8 cellular contexts compared by ENCODE assay signal in genomic region chr5:95846554-95847260, GRCh38. TPM values are rescaled to one million over a fixed set of nuclear protein-coding genes. Genes with fewer than 3 reads are reported as not detected.
DNase-seq lines count a peak whose midpoint lies in the region; ATAC-seq and TF ChIP-seq lines count a peak whose summit lies in the region.

No MANE protein-coding gene starts in this region.

- TF ChIP-seq CTCF in GM06990 (IDR thresholded peaks at IDR 0.05; ENCODE audit: insufficient read depth, low read length, poor library complexity, severe bottlenecking) (peak; percentile 85), progenitor cell of endocrine pancreas (IDR thresholded peaks at IDR 0.05; ENCODE audit: unreplicated experiment) (peak; percentile 95)

- ATAC-seq in GM21825 (IDR thresholded peaks at IDR 0.05; ENCODE audit: unreplicated experiment): peak; percentile 48
- ATAC-seq in activated naive CD4-positive, alpha-beta T cell treated with anti-CD3 and anti-CD28 coated beads, Interleukin-2, amount 50 U/mL, for 72 hours: peak; percentile 21 to 36
- ATAC-seq in HG02571 (IDR thresholded peaks at IDR 0.05; ENCODE audit: unreplicated experiment): no peak

- H3K27me3 ChIP-seq in GM06990 (replicated peaks; ENCODE audit: control insufficient read depth, insufficient read depth, low read length): no peaks in the 10 kb centered on the region

- no peak overlapping the region for H3K4me3 ChIP-seq in GM06990 (replicated peaks; ENCODE audit: low read depth, low read length)

- H3K27me3 Mint-ChIP-seq in progenitor cell of endocrine pancreas: peaks cover 3% of the 10 kb centered on the region

- H3K36me3 ChIP-seq in GM06990 (ENCODE audit: control insufficient read depth, insufficient read depth, low read length): no peaks in the 10 kb centered on the region

- no peak overlapping the region for H3K4me3 Mint-ChIP-seq in progenitor cell of endocrine pancreas (ENCODE audit: low read depth)

- DNase-seq in GM06990 (ENCODE audit: extremely low read depth, insufficient read length) (no peak), M059J (ENCODE audit: low read depth) (peak; percentile 68), SKM-1 treated with dmso at 0.1 percent for 144 hours (lab: John Stamatoyannopoulos, UW; ENCODE audit: unreplicated experiment) (peak; percentile 80), glomerular visceral epithelial cell (ENCODE audit: extremely low spot score) (peak; percentile 81), progenitor cell of endocrine pancreas (ENCODE audit: low spot score, unreplicated experiment) (peak; percentile 36)
- peak in 1 of 2 donors; percentile 65 for DNase-seq in activated naive CD4-positive, alpha-beta T cell treated with anti-CD3 and anti-CD28 coated beads, Interleukin-2, amount 50 U/mL, for 72 hours (ENCODE audit: low spot score in 2 of 2)

- H3K9me3 Mint-ChIP-seq in activated naive CD4-positive, alpha-beta T cell treated with anti-CD3 and anti-CD28 coated beads, Interleukin-2, amount 50 U/mL, for 72 hours: no peaks in the 10 kb centered on the region
- no peaks in the 10 kb centered on the region for H3K9me3 Mint-ChIP-seq in progenitor cell of endocrine pancreas (ENCODE audit: low read depth)

- no peaks in the 10 kb centered on the region for H3K36me3 Mint-ChIP-seq in activated naive CD4-positive, alpha-beta T cell treated with anti-CD3 and anti-CD28 coated beads, Interleukin-2, amount 50 U/mL, for 72 hours
- peaks cover 2% of the 10 kb centered on the region for H3K36me3 Mint-ChIP-seq in progenitor cell of endocrine pancreas (ENCODE audit: insufficient read depth)

- H3K27ac Mint-ChIP-seq in activated naive CD4-positive, alpha-beta T cell treated with anti-CD3 and anti-CD28 coated beads, Interleukin-2, amount 50 U/mL, for 72 hours: no peak overlapping the region
- no peak overlapping the region for H3K27ac Mint-ChIP-seq in progenitor cell of endocrine pancreas

- peaks cover 3% of the 10 kb centered on the region for H3K4me1 Mint-ChIP-seq in progenitor cell of endocrine pancreas (ENCODE audit: low read depth)

RNA-seq across cellular contexts. Expression of gene GLRX, which starts 24.2 kb away (rescaled TPM):
- 34.6 and 38.7 TPM in 2 replicates for total RNA-seq in M059J (2014; rRNA removed; shearing (Covaris generic))
- 10 to 100 TPM; 28.4 to 48.4 TPM for total RNA-seq in activated naive CD4-positive, alpha-beta T cell treated with anti-CD3 and anti-CD28 coated beads, Interleukin-2, amount 50 U/mL, for 72 hours
- total RNA-seq in progenitor cell of endocrine pancreas: 11.6 and 12.7 TPM in 2 replicates
